In genomic region chr9:757246-757881, GRCh38 we compare ENCODE assay signal across 1 cellular context.
TF ChIP-seq lines count a peak whose summit lies in the region.

No MANE protein-coding gene starts in this region.

TF ChIP-seq in HepG2, 621 proteins besides CTCF, POLR2A, EP300 and RAD21 (continued from another document):
- TF ChIP-seq CEBPZ (IDR thresholded peaks at IDR 0.05; ENCODE audit: low read length): no peak
- 0 out of 2 replicates have a peak, but pooled peaks have one; percentile 11 for TF ChIP-seq ZNF121 (CRISPR knock-in tag; IDR thresholded peaks at IDR 0.05)
- no peak for TF ChIP-seq HES4 (CRISPR knock-in tag; IDR thresholded peaks at IDR 0.05; ENCODE audit: borderline replicate concordance)
- no peak for TF ChIP-seq FOSL1 (CRISPR knock-in tag; IDR thresholded peaks at IDR 0.05; ENCODE audit: borderline replicate concordance)
- no peak for TF ChIP-seq ZNF282 (IDR thresholded peaks at IDR 0.05; ENCODE audit: partially characterized antibody)
- TF ChIP-seq ELK4 (CRISPR knock-in tag; IDR thresholded peaks at IDR 0.05; ENCODE audit: borderline replicate concordance): no peak
- no peak for TF ChIP-seq PRPF4 (IDR thresholded peaks at IDR 0.05; ENCODE audit: low read depth, low read length, poor library complexity, severe bottlenecking)
- no peak for TF ChIP-seq KLF11 (CRISPR knock-in tag; IDR thresholded peaks at IDR 0.05)
- no peak for TF ChIP-seq PHF20 (CRISPR knock-in tag; IDR thresholded peaks at IDR 0.05)
- TF ChIP-seq SALL1 (CRISPR knock-in tag; IDR thresholded peaks at IDR 0.05): 0 out of 2 replicates have a peak, but pooled peaks have one; percentile 14
- 0 out of 2 replicates have a peak, but pooled peaks have one; percentile 43 for TF ChIP-seq ZNF580 (CRISPR knock-in tag; IDR thresholded peaks at IDR 0.05; ENCODE audit: borderline replicate concordance, low read depth)
- no peak for TF ChIP-seq ZKSCAN5 (CRISPR knock-in tag; IDR thresholded peaks at IDR 0.05)
- peak; percentile 27 for TF ChIP-seq MED1 (CRISPR knock-in tag; IDR thresholded peaks at IDR 0.05)
- TF ChIP-seq CBX1 (IDR thresholded peaks at IDR 0.05; ENCODE audit: low read depth): no peak
- no peak for TF ChIP-seq REST (IDR thresholded peaks at IDR 0.05; ENCODE audit: borderline replicate concordance in 1 of 2, low read depth in 1 of 2, low read length in 2 of 2)
- no peak for TF ChIP-seq KDM5A (IDR thresholded peaks at IDR 0.05; ENCODE audit: borderline replicate concordance, low read length)
- no peak for TF ChIP-seq SIN3A (IDR thresholded peaks at IDR 0.05; ENCODE audit: borderline replicate concordance, low read depth, low read length)
- no peak for TF ChIP-seq ZNF713 (CRISPR knock-in tag; IDR thresholded peaks at IDR 0.05)
- no peak for TF ChIP-seq THAP9 (CRISPR knock-in tag; IDR thresholded peaks at IDR 0.05; ENCODE audit: borderline replicate concordance)
- TF ChIP-seq ZNF652 (CRISPR knock-in tag; IDR thresholded peaks at IDR 0.05; ENCODE audit: borderline replicate concordance, low read depth): no peak
- no peak for TF ChIP-seq SPEN (CRISPR knock-in tag; IDR thresholded peaks at IDR 0.05; ENCODE audit: low read depth)
- TF ChIP-seq ZMYM3 (CRISPR knock-in tag; IDR thresholded peaks at IDR 0.05): no peak
- no peak for TF ChIP-seq BRCA1 (CRISPR knock-in tag; IDR thresholded peaks at IDR 0.05)
- no peak for TF ChIP-seq TARDBP (CRISPR knock-in tag; IDR thresholded peaks at IDR 0.05)
- no peak for TF ChIP-seq ZNF20 (CRISPR knock-in tag; IDR thresholded peaks at IDR 0.05)
